23 cellular contexts compared by ENCODE assay signal in the genomic region with DNA sequence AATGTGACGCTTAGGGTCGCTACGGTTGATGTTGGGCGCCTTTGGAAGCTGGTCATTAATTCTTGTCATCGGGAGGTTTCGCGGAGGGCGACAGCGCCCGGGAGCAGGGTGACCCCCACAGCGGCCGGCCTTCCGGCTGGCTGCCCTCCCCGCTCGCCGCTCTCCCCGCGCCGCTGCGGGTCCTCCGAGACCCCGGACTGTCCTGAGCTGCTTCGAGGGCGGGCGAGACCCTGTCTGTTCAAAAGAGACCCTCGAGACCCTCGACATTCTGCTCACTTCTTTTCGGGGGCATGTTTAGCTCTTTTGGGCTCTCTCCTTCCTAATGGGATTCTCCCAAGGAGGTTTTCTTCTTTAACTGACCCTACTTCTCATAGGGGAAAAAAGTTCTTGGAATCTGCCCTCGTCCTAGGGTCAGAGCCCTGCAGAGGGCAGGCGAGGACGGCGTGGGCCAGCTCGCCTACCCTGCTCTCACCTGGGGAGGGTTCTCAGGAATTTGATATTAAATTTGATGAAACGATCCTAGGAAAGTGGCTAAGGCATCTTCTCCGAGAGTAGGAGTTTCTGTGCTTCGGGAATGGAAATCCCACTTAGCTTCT.
DNase-seq lines count a peak whose midpoint lies in the region; ATAC-seq and TF ChIP-seq lines count a peak whose summit lies in the region.
"Had no signal": no experiment of that assay in that cellular context is flagged by ENCODE, and none has a peak within 500 bp of the region (broad histone marks: within the 10 kb centered on the region; RNA-seq: fewer than 3 reads in every experiment).

No MANE protein-coding gene starts in this region.

- no peaks in the 10 kb centered on the region for H3K9me3 Mint-ChIP-seq in neural progenitor cell

- H3K27me3 Mint-ChIP-seq in neural progenitor cell (ENCODE audit: insufficient read depth, low read depth) = peaks cover 44% of the 10 kb centered on the region

- peaks cover 69% of the 10 kb centered on the region for H3K27me3 ChIP-seq in hepatocyte
- H3K27me3 ChIP-seq in neural progenitor cell = peaks cover 100% of the 10 kb centered on the region

- no peak overlapping the region for H2AFZ ChIP-seq in hepatocyte
- no peak overlapping the region for H2AFZ ChIP-seq in neural progenitor cell (replicated peaks)

- no peaks in the 10 kb centered on the region for H3K9me2 ChIP-seq in hepatocyte (replicated peaks; ENCODE audit: insufficient read depth)

- DNase-seq in hepatocyte (ENCODE audit: low spot score) = no peak
- DNase-seq in neural progenitor cell (ENCODE audit: low spot score) = peak; percentile 46
- no peak for DNase-seq in COR-L47 (lab: John Stamatoyannopoulos, UW)
- no peak for DNase-seq in ACHN
- no peak for DNase-seq in HuH-7.5 (ENCODE audit: low spot score)
- DNase-seq: activated CD8-positive, alpha-beta memory T cell treated with anti-CD3 and anti-CD28 coated beads, Interleukin-2, amount 10 ng/mL, durations not matched to agents 7 days and 5 days; activated gamma-delta T cell treated with Interleukin-2 at 50 U/mL for 16 hours; AML-193; brain microvascular endothelial cell; dermis blood vessel endothelial cell; GOT3; NCI-H1092; NCI-H524 treated with DMSO at 0.1 percent for 48 hours; SIG-M5; stimulated activated CD4-positive, alpha-beta T cell treated with anti-CD3 and anti-CD28 coated beads, Interleukin-4, amount 100 ng/mL, for 4 hours; stimulated activated CD8-positive, alpha-beta memory T cell treated with anti-CD3 and anti-CD28 coated beads, Interleukin-4, amount 100 ng/mL, for 48 hours had no signal

- peak overlapping the region; percentile 66; the same call in 1 of the 2 replicates for H3K27ac ChIP-seq in VCaP
- H3K27ac ChIP-seq in hepatocyte = no peak overlapping the region
- H3K27ac ChIP-seq in neural progenitor cell = no peak overlapping the region
- H3K27ac ChIP-seq: brain microvascular endothelial cell, skin epidermis, thoracic aorta had no signal

- H3K36me3 Mint-ChIP-seq in neural progenitor cell = no peaks in the 10 kb centered on the region
- H3K36me3 Mint-ChIP-seq: activated CD8-positive, alpha-beta memory T cell treated with anti-CD3 and anti-CD28 coated beads, Interleukin-2, amount 10 ng/mL, durations not matched to agents 7 days and 5 days had no signal

- H3K9me3 ChIP-seq in ES-I3 (ENCODE audit: control insufficient read depth, insufficient read depth, low read length) (no peaks in the 10 kb centered on the region), hepatocyte (ENCODE audit: low read depth) (no peaks in the 10 kb centered on the region), neural progenitor cell (ENCODE audit: low read depth) (no peaks in the 10 kb centered on the region)
- H3K9me3 ChIP-seq: thoracic aorta had no signal

- H3K4me3 Mint-ChIP-seq in neural progenitor cell = peak overlapping the region; percentile 85
- H3K4me3 Mint-ChIP-seq: activated CD8-positive, alpha-beta memory T cell treated with anti-CD3 and anti-CD28 coated beads, Interleukin-2, amount 10 ng/mL, durations not matched to agents 7 days and 5 days had no signal

- WGBS in hepatocyte (ENCODE audit: low lambda C conversion rate, missing lambda C conversion rate) = 17% methylated on average over 25 of the region's 36 CpGs

- H3K4me1 Mint-ChIP-seq in neural progenitor cell = peaks cover 18% of the 10 kb centered on the region
- H3K4me1 Mint-ChIP-seq: activated CD8-positive, alpha-beta memory T cell treated with anti-CD3 and anti-CD28 coated beads, Interleukin-2, amount 10 ng/mL, durations not matched to agents 7 days and 5 days had no signal

- in situ Hi-C loops in ACHN (cut with HindIII; ENCODE audit: low pct_ligation_motif_present, low pct_unique_long_range_greater_than_20kb, low sequenced_read_pairs) = no loop called here

- H3K4me3 ChIP-seq in hepatocyte = no peak overlapping the region
- H3K4me3 ChIP-seq in neural progenitor cell = peak overlapping the region; percentile 69
- H3K4me3 ChIP-seq: thoracic aorta had no signal

- H3F3A ChIP-seq in neural progenitor cell (ENCODE audit: low read depth) = peaks cover 4% of the 10 kb centered on the region

- H3K9ac ChIP-seq in ES-I3 (ENCODE audit: low read depth, low read length) (peak overlapping the region; percentile 33; the same call in 1 of the 2 replicates), neural progenitor cell (no peak overlapping the region)

- ATAC-seq in HG03469 (IDR thresholded peaks at IDR 0.05; ENCODE audit: unreplicated experiment) = no peak
- ATAC-seq: activated CD4-positive, CD25-positive, alpha-beta regulatory T cell treated with anti-CD3 and anti-CD28 coated beads, Interleukin-2, amount 50 U/mL, for 24 hours; activated CD8-positive, alpha-beta memory T cell treated with anti-CD3 and anti-CD28 coated beads, Interleukin-2, amount 10 ng/mL, durations not matched to agents 7 days and 5 days; esophagus mucosa had no signal

- H3K4me2 ChIP-seq in hepatocyte (peak overlapping the region; percentile 84), neural progenitor cell (peak overlapping the region; percentile 97)

- no peak overlapping the region for H3K27ac Mint-ChIP-seq in neural progenitor cell
- H3K27ac Mint-ChIP-seq: activated CD8-positive, alpha-beta memory T cell treated with anti-CD3 and anti-CD28 coated beads, Interleukin-2, amount 10 ng/mL, durations not matched to agents 7 days and 5 days had no signal

- no peaks in the 10 kb centered on the region for H3K79me2 ChIP-seq in hepatocyte
- no peaks in the 10 kb centered on the region for H3K79me2 ChIP-seq in neural progenitor cell (ENCODE audit: low read depth)

- TF ChIP-seq CTCF in VCaP (conservative IDR thresholded peaks at IDR 0.05) = no peak
- TF ChIP-seq CTCF in hepatocyte (IDR thresholded peaks at IDR 0.05; ENCODE audit: poor library complexity) = no peak
- TF ChIP-seq CTCF in neural progenitor cell (IDR thresholded peaks at IDR 0.05) = peak; percentile 47

- no peaks in the 10 kb centered on the region for H3K36me3 ChIP-seq in ES-I3 (ENCODE audit: insufficient read depth, low read length)
- H3K36me3 ChIP-seq in hepatocyte (replicated peaks; ENCODE audit: insufficient read depth, low read depth) = no peaks in the 10 kb centered on the region
- H3K36me3 ChIP-seq in neural progenitor cell = no peaks in the 10 kb centered on the region
- H3K36me3 ChIP-seq: brain microvascular endothelial cell, thoracic aorta had no signal

- H3K4me1 ChIP-seq in ES-I3 (ENCODE audit: insufficient read depth, low read length) (peaks cover 3% of the 10 kb centered on the region; the same call in 1 of the 2 replicates), hepatocyte (ENCODE audit: insufficient read depth) (no peaks in the 10 kb centered on the region), neural progenitor cell (peaks cover 10% of the 10 kb centered on the region)

- H4K20me1 ChIP-seq in hepatocyte (ENCODE audit: insufficient read depth, poor library complexity, severe bottlenecking) (no peaks in the 10 kb centered on the region), neural progenitor cell (ENCODE audit: low read depth) (peaks cover 31% of the 10 kb centered on the region)
